Comparison of ENCODE assay signal across 37 cellular contexts in genomic region chr18:35205199-35205712, GRCh38.
"Had no signal": no experiment of that assay in that cellular context is flagged by ENCODE, and none has a peak within 500 bp of the region (broad histone marks: within the 10 kb centered on the region; RNA-seq: fewer than 3 reads in every experiment).

No MANE protein-coding gene starts in this region.

- H3K27me3 Mint-ChIP-seq: activated CD4-positive, alpha-beta T cell treated with anti-CD3 and anti-CD28 coated beads for 36 hours; activated CD4-positive, alpha-beta T cell treated with anti-CD3 and anti-CD28 coated beads, Interleukin-2, amount 10 ng/mL, durations not matched to agents 24 days and 14 days; activated naive CD8-positive, alpha-beta T cell treated with anti-CD3 and anti-CD28 coated beads for 36 hours had no signal

- H3K27ac Mint-ChIP-seq: activated CD4-positive, alpha-beta memory T cell treated with anti-CD3 and anti-CD28 coated beads for 36 hours; activated CD4-positive, alpha-beta T cell treated with anti-CD3 and anti-CD28 coated beads for 36 hours; activated CD4-positive, alpha-beta T cell treated with anti-CD3 and anti-CD28 coated beads, Interleukin-2, amount 10 ng/mL, durations not matched to agents 24 days and 14 days; activated CD8-positive, alpha-beta memory T cell treated with anti-CD3 and anti-CD28 coated beads, Interleukin-2, amount 10 ng/mL, durations not matched to agents 7 days and 5 days; activated CD8-positive, alpha-beta T cell treated with anti-CD3 and anti-CD28 coated beads, Interleukin-2, amount 10 ng/mL, durations not matched to agents 7 days and 5 days; activated naive CD4-positive, alpha-beta T cell treated with anti-CD3 and anti-CD28 coated beads for 36 hours; activated naive CD4-positive, alpha-beta T cell treated with anti-CD3 and anti-CD28 coated beads, Interleukin-2, amount 50 U/mL, for 24 hours; activated naive CD8-positive, alpha-beta T cell treated with anti-CD3 and anti-CD28 coated beads for 36 hours; activated naive CD8-positive, alpha-beta T cell treated with anti-CD3 and anti-CD28 coated beads, Interleukin-2, amount 50 U/mL, for 24 hours; activated T-helper 1 cell treated with anti-CD3 and anti-CD28 coated beads, Interleukin-12 subunit alpha, Interleukin-12 subunit beta, Interleukin-2, Interleukin-4 antibody, amounts not matched to agents 30 ng/mL and 10 ng/mL and 1 ng/mL, durations not matched to agents 14 hours and 24 hours and 36 hours; activated T-helper 2 cell treated with anti-CD3 and anti-CD28 coated beads, Interferon-gamma antibody, Interleukin-2, Interleukin-4, amounts not matched to agents 10 μg/mL and 5 μg/mL and 100 μg/mL, durations not matched to agents 14 hours and 24 hours and 36 hours; effector memory CD8-positive, alpha-beta T cell; T-helper 17 cell; T-helper 2 cell treated with Interferon-gamma antibody and Interleukin-4, amounts not matched to agents 5 μg/mL and 100 μg/mL, for 36 hours had no signal

- H3K27me3 ChIP-seq: adrenal gland, body of pancreas, esophagus muscularis mucosa, foreskin keratinocyte, gastrocnemius medialis, heart left ventricle had no signal

- DNase-seq: activated CD4-positive, alpha-beta memory T cell treated with anti-CD3 and anti-CD28 coated beads for 36 hours; activated CD4-positive, alpha-beta T cell treated with anti-CD3 and anti-CD28 coated beads for 36 hours; activated CD4-positive, alpha-beta T cell treated with anti-CD3 and anti-CD28 coated beads, Interleukin-2, amount 10 ng/mL, durations not matched to agents 24 days and 14 days; activated CD4-positive, CD25-positive, alpha-beta regulatory T cell; activated CD4-positive, CD25-positive, alpha-beta regulatory T cell treated with anti-CD3 and anti-CD28 coated beads, Interleukin-2, amount 50 U/mL, for 72 hours; activated CD8-positive, alpha-beta memory T cell treated with anti-CD3 and anti-CD28 coated beads, Interleukin-2, amount 10 ng/mL, durations not matched to agents 7 days and 5 days; activated CD8-positive, alpha-beta memory T cell treated with anti-CD3 and anti-CD28 coated beads, Interleukin-2, amount 50 U/mL, for 4 hours; activated CD8-positive, alpha-beta T cell treated with anti-CD3 and anti-CD28 coated beads, Interleukin-2, amount 10 ng/mL, durations not matched to agents 7 days and 5 days; activated effector memory CD4-positive, alpha-beta T cell treated with anti-CD3 and anti-CD28 coated beads, Interleukin-2, amount 50 U/mL, for 16 hours; activated naive CD4-positive, alpha-beta T cell treated with anti-CD3 and anti-CD28 coated beads for 36 hours; activated naive CD8-positive, alpha-beta T cell treated with anti-CD3 and anti-CD28 coated beads for 36 hours; activated naive CD8-positive, alpha-beta T cell treated with anti-CD3 and anti-CD28 coated beads, Interleukin-2, amount 50 U/mL, for 24 hours; activated T-cell treated with anti-CD3 and anti-CD28 coated beads, Interleukin-2, amount 50 U/mL, for 1 hour; activated T-cell treated with anti-CD3 and anti-CD28 coated beads, Interleukin-2, amount 50 U/mL, for 48 hours; adrenal gland; amygdala; aorta; body of pancreas; caudate nucleus; cortex of kidney; dermis blood vessel endothelial cell; effector CD4-positive, alpha-beta T cell; effector memory CD8-positive, alpha-beta T cell; erythroblast; foreskin keratinocyte; gastrocnemius medialis; glutamatergic neuron; heart left ventricle; T-helper 17 cell; T1000; WERI-Rb-1 had no signal

- H3K4me3 Mint-ChIP-seq: activated CD4-positive, alpha-beta memory T cell treated with anti-CD3 and anti-CD28 coated beads for 36 hours; activated CD4-positive, alpha-beta T cell treated with anti-CD3 and anti-CD28 coated beads for 36 hours; activated CD4-positive, alpha-beta T cell treated with anti-CD3 and anti-CD28 coated beads, Interleukin-2, amount 10 ng/mL, durations not matched to agents 24 days and 14 days; activated CD8-positive, alpha-beta memory T cell treated with anti-CD3 and anti-CD28 coated beads, Interleukin-2, amount 10 ng/mL, durations not matched to agents 7 days and 5 days; activated CD8-positive, alpha-beta T cell treated with anti-CD3 and anti-CD28 coated beads, Interleukin-2, amount 10 ng/mL, durations not matched to agents 7 days and 5 days; activated naive CD4-positive, alpha-beta T cell treated with anti-CD3 and anti-CD28 coated beads for 36 hours; activated naive CD4-positive, alpha-beta T cell treated with anti-CD3 and anti-CD28 coated beads, Interleukin-2, amount 50 U/mL, for 24 hours; activated naive CD8-positive, alpha-beta T cell treated with anti-CD3 and anti-CD28 coated beads for 36 hours; activated naive CD8-positive, alpha-beta T cell treated with anti-CD3 and anti-CD28 coated beads, Interleukin-2, amount 50 U/mL, for 24 hours; activated T-helper 1 cell treated with anti-CD3 and anti-CD28 coated beads, Interleukin-12 subunit alpha, Interleukin-12 subunit beta, Interleukin-2, Interleukin-4 antibody, amounts not matched to agents 30 ng/mL and 10 ng/mL and 1 ng/mL, durations not matched to agents 14 hours and 24 hours and 36 hours; effector memory CD8-positive, alpha-beta T cell; T-helper 17 cell; T-helper 2 cell treated with Interferon-gamma antibody and Interleukin-4, amounts not matched to agents 5 μg/mL and 100 μg/mL, for 36 hours had no signal

- H3K9me3 Mint-ChIP-seq: effector memory CD8-positive, alpha-beta T cell had no signal

- ATAC-seq: activated CD4-positive, alpha-beta T cell treated with anti-CD3 and anti-CD28 coated beads for 36 hours; activated CD8-positive, alpha-beta memory T cell treated with anti-CD3 and anti-CD28 coated beads, Interleukin-2, amount 10 ng/mL, durations not matched to agents 7 days and 5 days; activated CD8-positive, alpha-beta T cell treated with anti-CD3 and anti-CD28 coated beads, Interleukin-2, amount 10 ng/mL, durations not matched to agents 7 days and 5 days; activated naive CD8-positive, alpha-beta T cell treated with anti-CD3 and anti-CD28 coated beads, Interleukin-2, amount 50 U/mL, for 24 hours; body of pancreas; effector memory CD8-positive, alpha-beta T cell; foreskin keratinocyte; gastrocnemius medialis; heart left ventricle; T-helper 17 cell had no signal

- H3K36me3 ChIP-seq: adrenal gland, esophagus muscularis mucosa, gastrocnemius medialis, heart left ventricle, WERI-Rb-1 had no signal

- H3K27ac ChIP-seq: adrenal gland, body of pancreas, esophagus muscularis mucosa, foreskin keratinocyte, gastrocnemius medialis, heart left ventricle, WERI-Rb-1 had no signal

- H3K4me3 ChIP-seq: adrenal gland, body of pancreas, esophagus muscularis mucosa, gastrocnemius medialis, heart left ventricle had no signal

- H3K9me3 ChIP-seq: adrenal gland, body of pancreas, esophagus muscularis mucosa, gastrocnemius medialis had no signal

- H3K4me1 ChIP-seq: gastrocnemius medialis had no signal

- H3K4me1 Mint-ChIP-seq: activated CD4-positive, alpha-beta T cell treated with anti-CD3 and anti-CD28 coated beads for 36 hours; activated CD4-positive, alpha-beta T cell treated with anti-CD3 and anti-CD28 coated beads, Interleukin-2, amount 10 ng/mL, durations not matched to agents 24 days and 14 days; activated CD8-positive, alpha-beta memory T cell treated with anti-CD3 and anti-CD28 coated beads, Interleukin-2, amount 10 ng/mL, durations not matched to agents 7 days and 5 days; activated naive CD4-positive, alpha-beta T cell treated with anti-CD3 and anti-CD28 coated beads, Interleukin-2, amount 50 U/mL, for 24 hours; activated naive CD8-positive, alpha-beta T cell treated with anti-CD3 and anti-CD28 coated beads for 36 hours; activated naive CD8-positive, alpha-beta T cell treated with anti-CD3 and anti-CD28 coated beads, Interleukin-2, amount 50 U/mL, for 24 hours; T-helper 17 cell had no signal

- FAIRE-seq: colon had no signal
